Comparison of ENCODE assay signal across 25 cellular contexts in the genomic region with DNA sequence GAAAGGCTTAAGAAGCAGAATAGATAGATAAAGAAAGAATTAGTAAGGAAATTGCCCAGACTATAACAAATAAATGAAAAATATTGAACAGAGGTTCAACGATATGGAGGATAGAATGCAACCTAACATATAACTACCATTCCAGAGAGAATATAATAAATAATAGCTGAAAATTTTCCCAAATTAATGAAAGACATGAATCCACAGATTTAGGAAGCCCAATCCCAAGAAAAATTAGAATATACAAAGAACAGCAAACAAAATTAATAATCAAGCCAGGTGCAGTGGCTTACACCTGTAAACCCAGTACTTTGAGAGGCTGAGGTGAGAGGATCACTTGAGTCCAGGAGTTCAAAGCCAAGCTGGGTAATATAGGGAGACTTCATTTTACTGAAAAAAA.
"Had no signal": no experiment of that assay in that cellular context is flagged by ENCODE, and none has a peak within 500 bp of the region (broad histone marks: within the 10 kb centered on the region; RNA-seq: fewer than 3 reads in every experiment).

No MANE protein-coding gene starts in this region.

- H3K27me3 ChIP-seq: stomach, suprapubic skin, testis, thyroid gland, tibial artery, tibial nerve, transverse colon, upper lobe of left lung, upper lobe of right lung, uterus, vagina had no signal

- FAIRE-seq: urothelium cell line had no signal

- H3K27ac ChIP-seq: stomach, suprapubic skin, testis, thoracic aorta, thyroid gland, tibial artery, tibial nerve, transverse colon, upper lobe of left lung, upper lobe of right lung, uterus, vagina had no signal

- H3K4me1 ChIP-seq: stomach, suprapubic skin, testis, thyroid gland, tibial artery, tibial nerve, transverse colon, upper lobe of left lung, upper lobe of right lung, uterus, vagina had no signal

- ATAC-seq: stimulated activated effector memory CD8-positive, alpha-beta T cell treated with anti-CD3 and anti-CD28 coated beads, Interleukin-12 subunit alpha, Interleukin-12 subunit beta, amount 100 ng/mL, for 72 hours; stimulated activated naive B cell treated with anti-CD40 and anti-IgM and Interleukin-4, amounts not matched to agents 10 μg/mL and 1 μg/mL and 100 μg/mL, for 72 hours; stimulated activated naive CD8-positive, alpha-beta T cell treated with anti-CD3 and anti-CD28 coated beads, Interleukin-15, amount 100 ng/mL, for 72 hours; stimulated activated naive CD8-positive, alpha-beta T cell treated with anti-CD3 and anti-CD28 coated beads, Interleukin-15, Interleukin-2, amounts not matched to agents 100 U/mL and 50 U/mL, for 24 hours; upper lobe of right lung had no signal

- H3K9me3 ChIP-seq: suprapubic skin, testis, thoracic aorta, thyroid gland, transverse colon, upper lobe of right lung, uterus, vagina had no signal

- H3K4me3 ChIP-seq: stomach, suprapubic skin, testis, thoracic aorta, thyroid gland, tibial artery, tibial nerve, transverse colon, upper lobe of left lung, upper lobe of right lung, uterus, vagina had no signal

- DNase-seq: stimulated activated CD4-positive, alpha-beta T cell treated with anti-CD3 and anti-CD28 coated beads, Interleukin-2, amount 100 ng/mL, for 48 hours; stimulated activated CD4-positive, alpha-beta T cell treated with anti-CD3 and anti-CD28 coated beads, Interleukin-4, amount 100 ng/mL, for 1 hour; stimulated activated CD4-positive, alpha-beta T cell treated with anti-CD3 and anti-CD28 coated beads, Interleukin-4, amount 100 ng/mL, for 24 hours; stimulated activated CD4-positive, alpha-beta T cell treated with anti-CD3 and anti-CD28 coated beads, Interleukin-4, amount 100 ng/mL, for 4 hours; stimulated activated CD8-positive, alpha-beta memory T cell treated with anti-CD3 and anti-CD28 coated beads, Interleukin-4, amount 100 ng/mL, for 48 hours; stimulated activated naive B cell treated with anti-CD40 and anti-IgM and Interleukin-4, amounts not matched to agents 10 μg/mL and 1 μg/mL and 100 μg/mL, for 72 hours; stimulated activated naive CD4-positive, alpha-beta T cell; stimulated activated naive CD4-positive, alpha-beta T cell treated with Interleukin-2 at 50 U/mL for 16 hours; stimulated activated naive CD8-positive, alpha-beta T cell treated with anti-CD3 and anti-CD28 coated beads, Interleukin-15, amount 100 ng/mL, for 72 hours; stimulated activated naive CD8-positive, alpha-beta T cell treated with anti-CD3 and anti-CD28 coated beads, Interleukin-15, Interleukin-2, amounts not matched to agents 100 U/mL and 50 U/mL, for 24 hours; stomach; substantia nigra; testis; thyroid gland; tibial artery; transverse colon; upper lobe of left lung; upper lobe of right lung; uterus had no signal

- H3K36me3 ChIP-seq: stomach, suprapubic skin, thoracic aorta, thyroid gland, tibial artery, tibial nerve, transverse colon, upper lobe of left lung, upper lobe of right lung, uterus, vagina had no signal
